In the genomic region with DNA sequence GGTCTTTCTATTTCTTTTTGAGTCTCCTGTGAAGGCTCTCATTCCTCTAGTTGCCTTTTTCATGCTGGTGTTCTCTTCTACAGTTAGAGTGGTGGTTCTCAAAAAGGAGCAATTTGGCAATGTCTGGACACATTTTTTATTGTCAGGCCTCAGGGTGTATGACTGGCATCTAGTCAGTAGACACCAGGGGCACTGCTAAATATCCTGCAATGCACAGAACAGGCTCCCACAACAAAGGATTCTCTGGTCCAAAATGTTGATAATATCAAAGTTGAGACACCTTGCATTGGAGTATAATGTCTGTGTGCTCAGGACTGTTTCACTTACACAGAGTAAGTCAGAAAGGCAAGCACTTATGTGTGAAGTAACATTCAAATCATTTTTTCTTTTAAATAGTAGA, we compare ENCODE assay signal across 17 cellular contexts.
DNase-seq lines count a peak whose midpoint lies in the region; ATAC-seq and TF ChIP-seq lines count a peak whose summit lies in the region.
"Had no signal": no experiment of that assay in that cellular context is flagged by ENCODE, and none has a peak within 500 bp of the region (broad histone marks: within the 10 kb centered on the region; RNA-seq: fewer than 3 reads in every experiment).

No MANE protein-coding gene starts in this region.

- H3K9me2 ChIP-seq in SK-N-SH (no peaks in the 10 kb centered on the region), hepatocyte (replicated peaks; ENCODE audit: insufficient read depth) (no peaks in the 10 kb centered on the region)

- peak in 1 of 2 experiments; percentile 38; a peak in 1 of 4 replicates for TF ChIP-seq EP300 in SK-N-SH (IDR thresholded peaks at IDR 0.05; ENCODE audit: borderline replicate concordance in 1 of 2, low read depth in 1 of 2, low read length in 1 of 2)

- H3K4me1 Mint-ChIP-seq in neural progenitor cell (peaks cover 9% of the 10 kb centered on the region), type B pancreatic cell (ENCODE audit: unreplicated experiment) (no peaks in the 10 kb centered on the region)

- CTCF ChIA-PET in SK-N-SH (lab: Yijun Ruan, JAX), result no interaction called here

- H3K27ac Mint-ChIP-seq in neural progenitor cell (no peak overlapping the region), type B pancreatic cell (no peak overlapping the region)
- H3K27ac Mint-ChIP-seq: CD4-positive, alpha-beta T cell; CD8-positive, alpha-beta T cell had no signal

- no peak overlapping the region for H3K9ac ChIP-seq in SK-N-SH
- no peak overlapping the region for H3K9ac ChIP-seq in neural progenitor cell
- H3K9ac ChIP-seq: BLaER1 treated with 17β-estradiol and CSF1 and Interleukin-3, amounts not matched to agents 10 nM and 100 nM had no signal

- no peaks in the 10 kb centered on the region for H3F3A ChIP-seq in SK-N-SH (replicated peaks; ENCODE audit: insufficient read depth)
- no peaks in the 10 kb centered on the region for H3F3A ChIP-seq in neural progenitor cell (ENCODE audit: low read depth)

- TF ChIP-seq CTCF in SK-N-SH (IDR thresholded peaks at IDR 0.05) (no peak), neural progenitor cell (IDR thresholded peaks at IDR 0.05) (no peak), hepatocyte (IDR thresholded peaks at IDR 0.05; ENCODE audit: poor library complexity) (no peak), type B pancreatic cell (conservative IDR thresholded peaks at IDR 0.05) (no peak)

- H3K27me3 ChIP-seq in SK-N-SH (ENCODE audit: insufficient read depth), result no peaks in the 10 kb centered on the region
- no peaks in the 10 kb centered on the region for H3K27me3 ChIP-seq in neural progenitor cell
- no peaks in the 10 kb centered on the region for H3K27me3 ChIP-seq in hepatocyte
- H3K27me3 ChIP-seq: BLaER1 treated with 17β-estradiol and CSF1 and Interleukin-3, amounts not matched to agents 10 nM and 100 nM had no signal

- peaks cover 6% of the 10 kb centered on the region for H3K27me3 Mint-ChIP-seq in neural progenitor cell (ENCODE audit: insufficient read depth, low read depth)
- H3K27me3 Mint-ChIP-seq in type B pancreatic cell, result peaks cover 3% of the 10 kb centered on the region
- H3K27me3 Mint-ChIP-seq: CD4-positive, alpha-beta T cell had no signal

- H3K36me3 Mint-ChIP-seq in neural progenitor cell, result no peaks in the 10 kb centered on the region
- H3K36me3 Mint-ChIP-seq in type B pancreatic cell, result no peaks in the 10 kb centered on the region
- H3K36me3 Mint-ChIP-seq: CD8-positive, alpha-beta T cell had no signal

- TF ChIP-seq RAD21 in SK-N-SH (IDR thresholded peaks at IDR 0.05; ENCODE audit: low read length), result no peak

- ATAC-seq in SK-N-SH treated with all-trans-retinoic acid at 6 μM for 48 hours, result no peak
- ATAC-seq: A549; CD8-positive, alpha-beta T cell had no signal

- H3K4me2 ChIP-seq in SK-N-SH, result no peak overlapping the region
- H3K4me2 ChIP-seq in neural progenitor cell, result no peak overlapping the region
- H3K4me2 ChIP-seq in hepatocyte, result no peak overlapping the region
- H3K4me2 ChIP-seq: A549; BLaER1 treated with 17β-estradiol and CSF1 and Interleukin-3, amounts not matched to agents 10 nM and 100 nM had no signal

- H3K27ac ChIP-seq in SK-N-SH (ENCODE audit: low read depth in 2 of 2, low read length in 1 of 2) (peak overlapping the region in 1 of 2 experiments; percentile 47; a peak in 1 of 4 replicates), neural progenitor cell (no peak overlapping the region), hepatocyte (no peak overlapping the region)
- H3K27ac ChIP-seq: 22Rv1; A549; BLaER1 treated with 17β-estradiol and CSF1 and Interleukin-3, amounts not matched to agents 10 nM and 100 nM; C4-2B had no signal

- H3K4me3 ChIP-seq in SK-N-SH (ENCODE audit: low read depth in 2 of 2, low read length in 1 of 2) (no peak overlapping the region), neural progenitor cell (no peak overlapping the region), hepatocyte (no peak overlapping the region)
- H3K4me3 ChIP-seq: A549; BLaER1 treated with 17β-estradiol and CSF1 and Interleukin-3, amounts not matched to agents 10 nM and 100 nM had no signal

- DNase-seq in SK-N-SH (peak; percentile 13), SK-N-DZ (ENCODE audit: low spot score) (peak; percentile 18), neural progenitor cell (ENCODE audit: low spot score) (no peak), hepatocyte (ENCODE audit: low spot score) (no peak), NCI-H1417 (lab: John Stamatoyannopoulos, UW) (no peak), type B pancreatic cell (ENCODE audit: extremely low spot score, unreplicated experiment) (no peak)
- DNase-seq: Caco-2; Calu3; CD4-positive, alpha-beta T cell; CD8-positive, alpha-beta T cell; DMS79 treated with DMSO at 0.1 percent for 48 hours; GF-D8 had no signal

- no peak overlapping the region for H3K4me3 Mint-ChIP-seq in neural progenitor cell
- H3K4me3 Mint-ChIP-seq in type B pancreatic cell, result no peak overlapping the region
- H3K4me3 Mint-ChIP-seq: CD4-positive, alpha-beta T cell; CD8-positive, alpha-beta T cell had no signal

- H3K9me3 Mint-ChIP-seq in neural progenitor cell (peaks cover 2% of the 10 kb centered on the region), type B pancreatic cell (no peaks in the 10 kb centered on the region)

- H3K4me1 ChIP-seq in SK-N-SH (ENCODE audit: control insufficient read depth in 1 of 2, insufficient read depth in 2 of 2, low read depth in 1 of 2, low read length in 1 of 2) (peaks cover 0 to 3% of the 10 kb centered on the region in 2 experiments; a peak in 2 of 4 replicates), neural progenitor cell (peaks cover 5% of the 10 kb centered on the region), hepatocyte (ENCODE audit: insufficient read depth) (no peaks in the 10 kb centered on the region)
- H3K4me1 ChIP-seq: A549; BLaER1 treated with 17β-estradiol and CSF1 and Interleukin-3, amounts not matched to agents 10 nM and 100 nM; Caco-2 had no signal

- H3K9me3 ChIP-seq in SK-N-SH, result no peaks in the 10 kb centered on the region
- H3K9me3 ChIP-seq in neural progenitor cell (ENCODE audit: low read depth), result no peaks in the 10 kb centered on the region
- no peaks in the 10 kb centered on the region for H3K9me3 ChIP-seq in hepatocyte (ENCODE audit: low read depth)
- H3K9me3 ChIP-seq: A549; BLaER1 treated with 17β-estradiol and CSF1 and Interleukin-3, amounts not matched to agents 10 nM and 100 nM; Caco-2 had no signal

- POLR2A ChIA-PET in SK-N-SH (lab: Yijun Ruan, JAX), result no interaction called here

- H4K20me1 ChIP-seq in SK-N-SH (ENCODE audit: insufficient read depth) (no peaks in the 10 kb centered on the region), neural progenitor cell (ENCODE audit: low read depth) (no peaks in the 10 kb centered on the region), hepatocyte (ENCODE audit: insufficient read depth, poor library complexity, severe bottlenecking) (no peaks in the 10 kb centered on the region)
- H4K20me1 ChIP-seq: BLaER1 treated with 17β-estradiol and CSF1 and Interleukin-3, amounts not matched to agents 10 nM and 100 nM had no signal

- no peaks in the 10 kb centered on the region for H3K79me2 ChIP-seq in SK-N-SH (ENCODE audit: insufficient read depth)
- H3K79me2 ChIP-seq in neural progenitor cell (ENCODE audit: low read depth), result no peaks in the 10 kb centered on the region
- H3K79me2 ChIP-seq in hepatocyte, result no peaks in the 10 kb centered on the region

- no peaks in the 10 kb centered on the region for H3K36me3 ChIP-seq in SK-N-SH (replicated peaks in 1 of 2; ENCODE audit: control insufficient read depth in 1 of 2, insufficient read depth in 2 of 2, low read length in 1 of 2)
- H3K36me3 ChIP-seq in neural progenitor cell, result no peaks in the 10 kb centered on the region
- H3K36me3 ChIP-seq in hepatocyte (replicated peaks; ENCODE audit: insufficient read depth, low read depth), result no peaks in the 10 kb centered on the region
- H3K36me3 ChIP-seq: BLaER1 treated with 17β-estradiol and CSF1 and Interleukin-3, amounts not matched to agents 10 nM and 100 nM had no signal

- H2AFZ ChIP-seq in SK-N-SH (ENCODE audit: low read depth) (no peak overlapping the region), neural progenitor cell (replicated peaks) (peak overlapping the region; percentile 60), hepatocyte (no peak overlapping the region)

TF ChIP-seq in SK-N-SH, 30 proteins besides CTCF, POLR2A, EP300 and RAD21:
- TF ChIP-seq, protein P1, sequence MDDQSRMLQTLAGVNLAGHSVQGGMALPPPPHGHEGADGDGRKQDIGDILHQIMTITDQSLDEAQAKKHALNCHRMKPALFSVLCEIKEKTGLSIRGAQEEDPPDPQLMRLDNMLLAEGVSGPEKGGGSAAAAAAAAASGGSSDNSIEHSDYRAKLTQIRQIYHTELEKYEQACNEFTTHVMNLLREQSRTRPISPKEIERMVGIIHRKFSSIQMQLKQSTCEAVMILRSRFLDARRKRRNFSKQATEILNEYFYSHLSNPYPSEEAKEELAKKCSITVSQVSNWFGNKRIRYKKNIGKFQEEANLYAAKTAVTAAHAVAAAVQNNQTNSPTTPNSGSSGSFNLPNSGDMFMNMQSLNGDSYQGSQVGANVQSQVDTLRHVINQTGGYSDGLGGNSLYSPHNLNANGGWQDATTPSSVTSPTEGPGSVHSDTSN (IDR thresholded peaks at IDR 0.05), result no peak
- TF ChIP-seq RCOR1 (IDR thresholded peaks at IDR 0.05; ENCODE audit: low read length) (peak; percentile 25; the same call in 1 of the 2 replicates), FOSL2 (IDR thresholded peaks at IDR 0.05; ENCODE audit: borderline replicate concordance, low read depth) (no peak), GATA2 (CRISPR knock-in tag; IDR thresholded peaks at IDR 0.05) (peak; percentile 54)
TF ChIP-seq in SK-N-SH: peak in this region for 2.

TF ChIP-seq in SK-N-SH treated with all-trans-retinoic acid at 6 μM for 48 hours, 23 proteins besides CTCF, POLR2A, EP300 and RAD21 (continues in another document):
- TF ChIP-seq ISL1 (CRISPR knock-in tag; IDR thresholded peaks at IDR 0.05), result no peak
- no peak for TF ChIP-seq ARNTL (CRISPR knock-in tag; IDR thresholded peaks at IDR 0.05; ENCODE audit: borderline replicate concordance, low read depth)
- TF ChIP-seq, protein P2, sequence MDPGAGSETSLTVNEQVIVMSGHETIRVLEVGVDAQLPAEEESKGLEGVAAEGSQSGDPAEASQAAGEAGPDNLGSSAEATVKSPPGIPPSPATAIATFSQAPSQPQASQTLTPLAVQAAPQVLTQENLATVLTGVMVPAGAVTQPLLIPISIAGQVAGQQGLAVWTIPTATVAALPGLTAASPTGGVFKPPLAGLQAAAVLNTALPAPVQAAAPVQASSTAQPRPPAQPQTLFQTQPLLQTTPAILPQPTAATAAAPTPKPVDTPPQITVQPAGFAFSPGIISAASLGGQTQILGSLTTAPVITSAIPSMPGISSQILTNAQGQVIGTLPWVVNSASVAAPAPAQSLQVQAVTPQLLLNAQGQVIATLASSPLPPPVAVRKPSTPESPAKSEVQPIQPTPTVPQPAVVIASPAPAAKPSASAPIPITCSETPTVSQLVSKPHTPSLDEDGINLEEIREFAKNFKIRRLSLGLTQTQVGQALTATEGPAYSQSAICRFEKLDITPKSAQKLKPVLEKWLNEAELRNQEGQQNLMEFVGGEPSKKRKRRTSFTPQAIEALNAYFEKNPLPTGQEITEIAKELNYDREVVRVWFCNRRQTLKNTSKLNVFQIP (CRISPR knock-in tag; IDR thresholded peaks at IDR 0.05; ENCODE audit: borderline replicate concordance, low read depth), result no peak
- no peak for TF ChIP-seq RARB (CRISPR knock-in tag; IDR thresholded peaks at IDR 0.05)
- no peak for TF ChIP-seq ZFP30 (CRISPR knock-in tag; IDR thresholded peaks at IDR 0.05)
- no peak for TF ChIP-seq ZC3H10 (CRISPR knock-in tag; IDR thresholded peaks at IDR 0.05)

Comparison
In these comparisons a context has a peak if more than half of its experiments do, and no peak if none do; other contexts are left out.
1. DNase-seq: peak in SK-N-SH (single experiment) and SK-N-DZ (single experiment); none in neural progenitor cell (single experiment), hepatocyte (single experiment), NCI-H1417 (0 of 3) and type B pancreatic cell (single experiment).